Comparison of ENCODE assay signal across 18 cellular contexts in the genomic region with DNA sequence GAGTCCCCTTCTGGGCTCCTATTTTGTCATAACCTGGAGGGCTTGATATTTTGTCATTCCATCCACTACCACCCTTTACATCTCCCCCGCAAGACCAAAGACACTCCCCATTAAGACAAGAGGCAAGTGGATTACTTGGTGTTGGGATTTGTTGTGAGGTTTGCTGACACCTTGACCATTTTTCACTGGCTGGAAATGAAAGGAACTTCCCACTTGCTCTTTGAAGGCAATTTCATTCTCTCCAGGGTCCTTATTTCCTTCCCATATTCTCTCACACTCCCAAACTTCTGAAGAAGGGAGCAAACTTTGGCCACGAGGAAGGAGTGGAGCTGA. TPM values are rescaled to one million over a fixed set of nuclear protein-coding genes. Genes with fewer than 3 reads are reported as not detected.
DNase-seq lines count a peak whose midpoint lies in the region; ATAC-seq and TF ChIP-seq lines count a peak whose summit lies in the region.
"Had no signal": no experiment of that assay in that cellular context is flagged by ENCODE, and none has a peak within 500 bp of the region (broad histone marks: within the 10 kb centered on the region; RNA-seq: fewer than 3 reads in every experiment).

No MANE protein-coding gene starts in this region.

- H3K27ac ChIP-seq in neutrophil = peak overlapping the region; percentile 61
- H3K27ac ChIP-seq: KMS-11, SK-N-MC had no signal

- H3K36me3 ChIP-seq in neutrophil = peaks cover 96% of the 10 kb centered on the region

- H3K4me1 ChIP-seq in neutrophil (ENCODE audit: control insufficient read depth in 1 of 2, insufficient read depth in 1 of 2, low read depth in 1 of 2, low read length in 1 of 2) = no peaks in the 10 kb centered on the region

- ATAC-seq in activated T-cell treated with anti-CD3 and anti-CD28 coated beads, Interleukin-2, amount 50 U/mL, for 72 hours (replicated peaks in 1 of 2) = no peak
- no peak for ATAC-seq in activated T-helper 17 cell treated with anti-CD3 and anti-CD28 coated beads, Interleukin-2, amount 50 U/mL, for 72 hours (replicated peaks)
- ATAC-seq in HG03521 (IDR thresholded peaks at IDR 0.05; ENCODE audit: unreplicated experiment) (no peak), GM19395 (IDR thresholded peaks at IDR 0.05; ENCODE audit: unreplicated experiment) (no peak)

- TF ChIP-seq CTCF in neutrophil (IDR thresholded peaks at IDR 0.05) = no peak

- peaks cover 5% of the 10 kb centered on the region for H3K4me1 Mint-ChIP-seq in activated T-cell treated with anti-CD3 and anti-CD28 coated beads, Interleukin-2, amount 50 U/mL, for 24 hours (ENCODE audit: low read depth)
- H3K4me1 Mint-ChIP-seq in activated T-cell treated with anti-CD3 and anti-CD28 coated beads, Interleukin-2, amount 50 U/mL, for 72 hours (ENCODE audit: low read depth) = no peaks in the 10 kb centered on the region
- H3K4me1 Mint-ChIP-seq in activated T-helper 17 cell treated with anti-CD3 and anti-CD28 coated beads, Interleukin-2, amount 50 U/mL, for 72 hours = peaks cover 21% of the 10 kb centered on the region

- H3K9me3 Mint-ChIP-seq in activated T-cell treated with anti-CD3 and anti-CD28 coated beads, Interleukin-2, amount 50 U/mL, for 24 hours = no peaks in the 10 kb centered on the region
- no peaks in the 10 kb centered on the region for H3K9me3 Mint-ChIP-seq in activated T-cell treated with anti-CD3 and anti-CD28 coated beads, Interleukin-2, amount 50 U/mL, for 72 hours
- no peaks in the 10 kb centered on the region for H3K9me3 Mint-ChIP-seq in activated T-helper 17 cell treated with anti-CD3 and anti-CD28 coated beads, Interleukin-2, amount 50 U/mL, for 72 hours

- no peak overlapping the region for H3K4me3 ChIP-seq in neutrophil (ENCODE audit: low read depth in 1 of 2, low read length in 1 of 2)
- H3K4me3 ChIP-seq: GM12878, SK-N-MC had no signal

- H3K36me3 Mint-ChIP-seq in activated T-cell treated with anti-CD3 and anti-CD28 coated beads, Interleukin-2, amount 50 U/mL, for 24 hours (ENCODE audit: low read depth) = peaks cover 71% of the 10 kb centered on the region
- peaks cover 8 to 21% of the 10 kb centered on the region in 2 donors for H3K36me3 Mint-ChIP-seq in activated T-cell treated with anti-CD3 and anti-CD28 coated beads, Interleukin-2, amount 50 U/mL, for 72 hours (ENCODE audit: insufficient read depth in 2 of 2)
- H3K36me3 Mint-ChIP-seq in activated T-helper 17 cell treated with anti-CD3 and anti-CD28 coated beads, Interleukin-2, amount 50 U/mL, for 72 hours (ENCODE audit: low read depth) = peaks cover 67% of the 10 kb centered on the region

- peak overlapping the region; percentile 81 for H3K27ac Mint-ChIP-seq in activated T-cell treated with anti-CD3 and anti-CD28 coated beads, Interleukin-2, amount 50 U/mL, for 24 hours
- H3K27ac Mint-ChIP-seq in activated T-cell treated with anti-CD3 and anti-CD28 coated beads, Interleukin-2, amount 50 U/mL, for 72 hours = no peak overlapping the region
- H3K27ac Mint-ChIP-seq in activated T-helper 17 cell treated with anti-CD3 and anti-CD28 coated beads, Interleukin-2, amount 50 U/mL, for 72 hours = peak overlapping the region; percentile 43

- no peak for DNase-seq in activated T-cell treated with anti-CD3 and anti-CD28 coated beads, Interleukin-2, amount 50 U/mL, for 24 hours
- DNase-seq in activated T-cell treated with anti-CD3 and anti-CD28 coated beads, Interleukin-2, amount 50 U/mL, for 72 hours = no peak
- peak; percentile 18 for DNase-seq in G401 (ENCODE audit: low spot score)
- no peak for DNase-seq in central memory CD4-positive, alpha-beta T cell
- DNase-seq: ACHN, BE2C, DMS79 treated with DMSO at 0.1 percent for 48 hours, GOT3, NCI-H1436 treated with DMSO at 0.1 percent for 48 hours, NCI-H2227 treated with DMSO at 0.1 percent for 48 hours, Right ventricle myocardium superior had no signal

- no peaks in the 10 kb centered on the region for H3K27me3 Mint-ChIP-seq in activated T-cell treated with anti-CD3 and anti-CD28 coated beads, Interleukin-2, amount 50 U/mL, for 24 hours
- H3K27me3 Mint-ChIP-seq in activated T-cell treated with anti-CD3 and anti-CD28 coated beads, Interleukin-2, amount 50 U/mL, for 72 hours (ENCODE audit: low read depth) = no peaks in the 10 kb centered on the region
- no peaks in the 10 kb centered on the region for H3K27me3 Mint-ChIP-seq in activated T-helper 17 cell treated with anti-CD3 and anti-CD28 coated beads, Interleukin-2, amount 50 U/mL, for 72 hours

- H3K9me3 ChIP-seq in neutrophil = no peaks in the 10 kb centered on the region
- H3K9me3 ChIP-seq: BE2C had no signal

- H3K4me3 Mint-ChIP-seq in activated T-cell treated with anti-CD3 and anti-CD28 coated beads, Interleukin-2, amount 50 U/mL, for 24 hours = no peak overlapping the region
- no peak overlapping the region for H3K4me3 Mint-ChIP-seq in activated T-cell treated with anti-CD3 and anti-CD28 coated beads, Interleukin-2, amount 50 U/mL, for 72 hours
- H3K4me3 Mint-ChIP-seq in activated T-helper 17 cell treated with anti-CD3 and anti-CD28 coated beads, Interleukin-2, amount 50 U/mL, for 72 hours = no peak overlapping the region

- in situ Hi-C loops in G401 (cut with HindIII; ENCODE audit: low sequenced_read_pairs) = no loop called here

- H3K27me3 ChIP-seq in neutrophil = no peaks in the 10 kb centered on the region
- H3K27me3 ChIP-seq: BE2C had no signal

RNA-seq across cellular contexts. Expression of gene AGAP2, which starts 14.9 kb away (rescaled TPM):
- 10 to 100 TPM; 21.7 to 26.9 TPM for total RNA-seq in activated T-cell treated with anti-CD3 and anti-CD28 coated beads, Interleukin-2, amount 50 U/mL, for 72 hours
- total RNA-seq in G401 (2014; rRNA removed; shearing (Covaris generic)) = 11.0 and 11.3 TPM in 2 replicates
- 10 to 100 TPM; 34.9 to 52.0 TPM for total RNA-seq in activated T-helper 17 cell treated with anti-CD3 and anti-CD28 coated beads, Interleukin-2, amount 50 U/mL, for 72 hours

RNA-seq across cellular contexts. Expression of gene TSPAN31, which starts 21.2 kb away (rescaled TPM):
- 10 to 100 TPM; 18.2 to 19.6 TPM for total RNA-seq in activated T-cell treated with anti-CD3 and anti-CD28 coated beads, Interleukin-2, amount 50 U/mL, for 72 hours
- 30.5 and 46.9 TPM in 2 replicates for total RNA-seq in G401 (2014; rRNA removed; shearing (Covaris generic))
- 10 to 100 TPM; 10.7 to 18.7 TPM for total RNA-seq in activated T-helper 17 cell treated with anti-CD3 and anti-CD28 coated beads, Interleukin-2, amount 50 U/mL, for 72 hours

RNA-seq across cellular contexts. Expression of gene CDK4, which starts 28.5 kb away (rescaled TPM):
- total RNA-seq in activated T-cell treated with anti-CD3 and anti-CD28 coated beads, Interleukin-2, amount 50 U/mL, for 72 hours = 100 to 1,000 TPM; 150 to 154 TPM
- 721 and 790 TPM in 2 replicates for total RNA-seq in G401 (2014; rRNA removed; shearing (Covaris generic))
- total RNA-seq in activated T-helper 17 cell treated with anti-CD3 and anti-CD28 coated beads, Interleukin-2, amount 50 U/mL, for 72 hours = 100 to 1,000 TPM; 132 to 242 TPM

RNA-seq across cellular contexts. Expression of gene OS9, which starts 29.7 kb away (rescaled TPM):
- total RNA-seq in activated T-cell treated with anti-CD3 and anti-CD28 coated beads, Interleukin-2, amount 50 U/mL, for 72 hours = 100 to 1,000 TPM; 103 to 104 TPM
- total RNA-seq in G401 (2014; rRNA removed; shearing (Covaris generic)) = 106 and 134 TPM in 2 replicates
- 100 to 1,000 TPM; 107 to 114 TPM for total RNA-seq in activated T-helper 17 cell treated with anti-CD3 and anti-CD28 coated beads, Interleukin-2, amount 50 U/mL, for 72 hours

RNA-seq across cellular contexts. Expression of gene MARCHF9, which starts 31.3 kb away (rescaled TPM):
- total RNA-seq in activated T-cell treated with anti-CD3 and anti-CD28 coated beads, Interleukin-2, amount 50 U/mL, for 72 hours = 10 to 100 TPM; 30.2 to 32.9 TPM
- total RNA-seq in G401 (2014; rRNA removed; shearing (Covaris generic)) = 7.2 and 14.2 TPM in 2 replicates
- 10 to 100 TPM; 22.5 to 26.9 TPM for total RNA-seq in activated T-helper 17 cell treated with anti-CD3 and anti-CD28 coated beads, Interleukin-2, amount 50 U/mL, for 72 hours
